ENCODE assay signal across 18 cellular contexts in the genomic region with DNA sequence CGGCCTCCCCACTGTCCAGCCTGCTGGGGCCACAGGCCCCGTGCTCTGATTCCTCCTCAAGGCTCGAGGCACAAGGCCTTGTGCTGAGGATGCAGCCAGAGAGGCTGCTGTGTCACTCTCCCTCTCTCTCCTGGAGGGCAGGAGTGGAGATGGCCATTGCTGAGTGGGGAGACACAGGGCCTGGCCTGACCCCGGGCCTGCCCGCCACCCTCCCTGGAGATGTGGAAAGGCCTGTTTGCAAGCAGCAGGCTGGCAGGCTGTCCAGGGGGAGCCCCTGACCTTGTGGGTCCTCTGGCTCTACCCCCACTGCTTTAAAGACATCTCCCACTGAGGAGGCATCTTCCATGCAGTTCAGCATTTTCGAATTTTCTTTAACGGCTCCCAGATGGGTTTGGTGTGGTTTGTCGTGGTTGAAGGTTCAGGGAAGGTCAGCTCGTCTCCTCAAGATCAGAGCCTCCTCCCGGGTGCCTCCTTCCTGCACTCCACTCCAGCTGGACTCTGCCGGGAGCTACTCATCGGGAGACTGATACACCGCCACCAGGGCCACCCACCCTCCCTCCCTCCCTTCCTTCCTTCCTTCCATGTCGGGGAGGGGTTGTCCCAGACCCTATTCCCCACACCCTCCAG.
DNase-seq lines count a peak whose midpoint lies in the region; ATAC-seq and TF ChIP-seq lines count a peak whose summit lies in the region.
"Had no signal": no experiment of that assay in that cellular context is flagged by ENCODE, and none has a peak within 500 bp of the region (broad histone marks: within the 10 kb centered on the region; RNA-seq: fewer than 3 reads in every experiment).

No MANE protein-coding gene starts in this region.

- no peak overlapping the region for H3K27ac Mint-ChIP-seq in activated CD8-positive, alpha-beta T cell treated with anti-CD3 and anti-CD28 coated beads, Interleukin-2, amount 10 ng/mL, durations not matched to agents 7 days and 5 days
- H3K27ac Mint-ChIP-seq in naive thymus-derived CD4-positive, alpha-beta T cell = peak overlapping the region in 1 of 9 donors; percentile 21
- H3K27ac Mint-ChIP-seq: activated CD8-positive, alpha-beta memory T cell treated with anti-CD3 and anti-CD28 coated beads, Interleukin-2, amount 10 ng/mL, durations not matched to agents 7 days and 5 days; T-helper 2 cell treated with Interferon-gamma antibody and Interleukin-4, amounts not matched to agents 5 μg/mL and 100 μg/mL, for 36 hours had no signal

- no peaks in the 10 kb centered on the region for H3K4me1 Mint-ChIP-seq in activated CD8-positive, alpha-beta T cell treated with anti-CD3 and anti-CD28 coated beads, Interleukin-2, amount 10 ng/mL, durations not matched to agents 7 days and 5 days (ENCODE audit: low read depth)
- peaks cover 0 to 17% (median 4%) of the 10 kb centered on the region in 7 donors for H3K4me1 Mint-ChIP-seq in naive thymus-derived CD4-positive, alpha-beta T cell
- H3K4me1 Mint-ChIP-seq: activated CD8-positive, alpha-beta memory T cell treated with anti-CD3 and anti-CD28 coated beads, Interleukin-2, amount 10 ng/mL, durations not matched to agents 7 days and 5 days had no signal

- no peaks in the 10 kb centered on the region for H3K9me3 Mint-ChIP-seq in activated CD8-positive, alpha-beta T cell treated with anti-CD3 and anti-CD28 coated beads, Interleukin-2, amount 10 ng/mL, durations not matched to agents 7 days and 5 days (ENCODE audit: insufficient read depth)
- H3K9me3 Mint-ChIP-seq in naive thymus-derived CD4-positive, alpha-beta T cell = peaks cover 0 to 1% (median 0%) of the 10 kb centered on the region in 11 donors
- H3K9me3 Mint-ChIP-seq: T-helper 2 cell treated with Interferon-gamma antibody and Interleukin-4, amounts not matched to agents 5 μg/mL and 100 μg/mL, for 36 hours had no signal

- peaks cover 0 to 15% of the 10 kb centered on the region in 2 experiments; a peak in 2 of 3 replicates for H3K36me3 ChIP-seq in HEK293 (ENCODE audit: control insufficient read depth in 2 of 2, insufficient read depth in 1 of 2, low read length in 2 of 2)
- no peaks in the 10 kb centered on the region for H3K36me3 ChIP-seq in mucosa of descending colon (ENCODE audit: low read depth)
- peaks cover 0 to under 1% (median 0%) of the 10 kb centered on the region in 3 experiments for H3K36me3 ChIP-seq in naive thymus-derived CD4-positive, alpha-beta T cell (ENCODE audit: control insufficient read depth in 2 of 3, insufficient read depth in 3 of 3, low read length in 3 of 3)
- H3K36me3 ChIP-seq: SJCRH30 had no signal

- no peak for TF ChIP-seq CTCF in HEK293 (tag by site-specific recombination; IDR thresholded peaks at IDR 0.05)
- no peak for TF ChIP-seq CTCF in choroid plexus epithelial cell (conservative IDR thresholded peaks at IDR 0.05; ENCODE audit: low read depth, low read length)
- TF ChIP-seq CTCF in mucosa of descending colon (IDR thresholded peaks at IDR 0.05) = no peak

- CTCF ChIA-PET in HEK293 (lab: Yijun Ruan, JAX) = no interaction called here
- CTCF ChIA-PET in activated CD8-positive, alpha-beta T cell treated with anti-CD3 and anti-CD28 coated beads, Interleukin-2, amount 10 ng/mL, durations not matched to agents 7 days and 5 days (lab: Charles Lee) = no interaction called here
- CTCF ChIA-PET in naive thymus-derived CD4-positive, alpha-beta T cell (lab: Charles Lee) = no interaction called here

- intact Hi-C loops in mucosa of descending colon (cut with DNase I, micrococcal nuclease) = loop anchor here in 1 of 2 donors (10.0 kb wide), 1 partner anchor 67 kb away; the partner anchor contains the start of gene SPSB1
- intact Hi-C loops in naive thymus-derived CD4-positive, alpha-beta T cell (cut with micrococcal nuclease) = no loop called here

- H3K4me1 ChIP-seq in HEK293 (ENCODE audit: control insufficient read depth, insufficient read depth, low read length) = no peaks in the 10 kb centered on the region
- no peaks in the 10 kb centered on the region for H3K4me1 ChIP-seq in mucosa of descending colon (ENCODE audit: low read depth)
- H3K4me1 ChIP-seq in naive thymus-derived CD4-positive, alpha-beta T cell (ENCODE audit: control insufficient read depth in 2 of 2, insufficient read depth in 2 of 2, low read length in 2 of 2) = no peaks in the 10 kb centered on the region
- H3K4me1 ChIP-seq: SJCRH30 had no signal

- no peaks in the 10 kb centered on the region for H3K27me3 Mint-ChIP-seq in activated CD8-positive, alpha-beta T cell treated with anti-CD3 and anti-CD28 coated beads, Interleukin-2, amount 10 ng/mL, durations not matched to agents 7 days and 5 days (ENCODE audit: low read depth)
- H3K27me3 Mint-ChIP-seq in naive thymus-derived CD4-positive, alpha-beta T cell = no peaks in the 10 kb centered on the region
- H3K27me3 Mint-ChIP-seq: activated CD8-positive, alpha-beta memory T cell treated with anti-CD3 and anti-CD28 coated beads, Interleukin-2, amount 10 ng/mL, durations not matched to agents 7 days and 5 days had no signal

- H3K4me3 Mint-ChIP-seq in activated CD8-positive, alpha-beta T cell treated with anti-CD3 and anti-CD28 coated beads, Interleukin-2, amount 10 ng/mL, durations not matched to agents 7 days and 5 days = no peak overlapping the region
- no peak overlapping the region for H3K4me3 Mint-ChIP-seq in naive thymus-derived CD4-positive, alpha-beta T cell
- H3K4me3 Mint-ChIP-seq: activated CD8-positive, alpha-beta memory T cell treated with anti-CD3 and anti-CD28 coated beads, Interleukin-2, amount 10 ng/mL, durations not matched to agents 7 days and 5 days; T-helper 2 cell treated with Interferon-gamma antibody and Interleukin-4, amounts not matched to agents 5 μg/mL and 100 μg/mL, for 36 hours had no signal

- H3K4me3 ChIP-seq in HEK293 (ENCODE audit: low read depth, low read length) (no peak overlapping the region), choroid plexus epithelial cell (ENCODE audit: low read depth, low read length) (no peak overlapping the region), mucosa of descending colon (no peak overlapping the region)
- H3K4me3 ChIP-seq in naive thymus-derived CD4-positive, alpha-beta T cell (ENCODE audit: low read length) = no peak overlapping the region
- H3K4me3 ChIP-seq: SJCRH30 had no signal

- no peaks in the 10 kb centered on the region for H3K27me3 ChIP-seq in naive thymus-derived CD4-positive, alpha-beta T cell (ENCODE audit: control insufficient read depth in 2 of 2, insufficient read depth in 2 of 2, low read length in 2 of 2)

- DNase-seq in choroid plexus epithelial cell (ENCODE audit: low read depth) (peak; percentile 37), mucosa of descending colon (no peak), substantia nigra (lab: John Stamatoyannopoulos, UW) (no peak), NCI-H1694 treated with DMSO at 0.1 percent for 48 hours (lab: John Stamatoyannopoulos, UW) (no peak), HUDEP-2 (lab: John Stamatoyannopoulos, UW; ENCODE audit: unreplicated experiment in 76 of 76) (no peak)
- DNase-seq in activated CD8-positive, alpha-beta T cell treated with anti-CD3 and anti-CD28 coated beads, Interleukin-2, amount 10 ng/mL, durations not matched to agents 7 days and 5 days = no peak
- no peak for DNase-seq in naive thymus-derived CD4-positive, alpha-beta T cell
- DNase-seq: activated CD8-positive, alpha-beta memory T cell treated with anti-CD3 and anti-CD28 coated beads, Interleukin-2, amount 10 ng/mL, durations not matched to agents 7 days and 5 days; dermis blood vessel endothelial cell; GDM1; kidney glomerular epithelial cell; NCI-H1436 treated with DMSO at 0.1 percent for 48 hours; posterior cingulate gyrus; SJCRH30; stimulated activated naive CD4-positive, alpha-beta T cell had no signal

- H3K9me3 ChIP-seq in HEK293 (ENCODE audit: control insufficient read depth, insufficient read depth, low read depth, low read length) = no peaks in the 10 kb centered on the region
- H3K9me3 ChIP-seq in mucosa of descending colon = no peaks in the 10 kb centered on the region
- H3K9me3 ChIP-seq in naive thymus-derived CD4-positive, alpha-beta T cell (ENCODE audit: control insufficient read depth in 2 of 3, low read length in 3 of 3) = no peaks in the 10 kb centered on the region
- H3K9me3 ChIP-seq: SJCRH30 had no signal

- no peaks in the 10 kb centered on the region for H3K36me3 Mint-ChIP-seq in activated CD8-positive, alpha-beta T cell treated with anti-CD3 and anti-CD28 coated beads, Interleukin-2, amount 10 ng/mL, durations not matched to agents 7 days and 5 days (ENCODE audit: low read depth)
- peaks cover 6 to 9% (median 6%) of the 10 kb centered on the region in 5 donors for H3K36me3 Mint-ChIP-seq in naive thymus-derived CD4-positive, alpha-beta T cell

- ATAC-seq in mucosa of descending colon = peak; percentile 10
- no peak for ATAC-seq in activated CD8-positive, alpha-beta T cell treated with anti-CD3 and anti-CD28 coated beads, Interleukin-2, amount 10 ng/mL, durations not matched to agents 7 days and 5 days
- ATAC-seq in naive thymus-derived CD4-positive, alpha-beta T cell = no peak
- ATAC-seq: activated CD4-positive, CD25-positive, alpha-beta regulatory T cell treated with anti-CD3 and anti-CD28 coated beads, Interleukin-2, amount 50 U/mL, for 24 hours; activated CD8-positive, alpha-beta memory T cell treated with anti-CD3 and anti-CD28 coated beads, Interleukin-2, amount 10 ng/mL, durations not matched to agents 7 days and 5 days had no signal

- POLR2A ChIA-PET in HEK293 (lab: Yijun Ruan, JAX) = no interaction called here
- POLR2A ChIA-PET in activated CD8-positive, alpha-beta T cell treated with anti-CD3 and anti-CD28 coated beads, Interleukin-2, amount 10 ng/mL, durations not matched to agents 7 days and 5 days (lab: Charles Lee) = no interaction called here
- POLR2A ChIA-PET in naive thymus-derived CD4-positive, alpha-beta T cell (lab: Charles Lee) = no interaction called here

- H3K27ac ChIP-seq in HEK293 (ENCODE audit: extremely low read depth, low read depth, low read length) (no peak overlapping the region), substantia nigra (ENCODE audit: low read depth, low read length, poor library complexity, severe bottlenecking) (peak overlapping the region; percentile 93)
- H3K27ac ChIP-seq in naive thymus-derived CD4-positive, alpha-beta T cell (ENCODE audit: low read depth, low read length) = no peak overlapping the region
- H3K27ac ChIP-seq: SJCRH30 had no signal

TF ChIP-seq in HEK293, 187 proteins besides CTCF, POLR2A, EP300 and RAD21 (continues in another document):
- TF ChIP-seq SCRT2 (tag by site-specific recombination; IDR thresholded peaks at IDR 0.05) = no peak
- TF ChIP-seq ZIC2 (tag by site-specific recombination; IDR thresholded peaks at IDR 0.05) = 0 out of 2 replicates have a peak, but pooled peaks have one; percentile 19
- no peak for TF ChIP-seq ZNF544 (tag by site-specific recombination; IDR thresholded peaks at IDR 0.05)
